In genomic region chr9:89080193-89080592, GRCh38 we compare ENCODE assay signal across 16 cellular contexts.
DNase-seq lines count a peak whose midpoint lies in the region; ATAC-seq and TF ChIP-seq lines count a peak whose summit lies in the region.
"Had no signal": no experiment of that assay in that cellular context is flagged by ENCODE, and none has a peak within 500 bp of the region (broad histone marks: within the 10 kb centered on the region; RNA-seq: fewer than 3 reads in every experiment).

No MANE protein-coding gene starts in this region.

- H3K27me3 ChIP-seq in colonic mucosa (no peaks in the 10 kb centered on the region), right atrium auricular region (no peaks in the 10 kb centered on the region), stomach (no peaks in the 10 kb centered on the region)

- 63 to 82% (median 72%) methylated on average over 3 of the region's 3 CpGs for WGBS in stomach, 5 donors

- no peak overlapping the region for H3K9ac ChIP-seq in colonic mucosa (ENCODE audit: low read depth in 2 of 2, low read length in 2 of 2)
- H3K9ac ChIP-seq: KMS-11 had no signal

- H3K9me3 ChIP-seq in colonic mucosa (no peaks in the 10 kb centered on the region), right atrium auricular region (no peaks in the 10 kb centered on the region), stomach (no peaks in the 10 kb centered on the region)
- H3K9me3 ChIP-seq: mucosa of descending colon had no signal

- H3K4me3 ChIP-seq in colonic mucosa (no peak overlapping the region), right atrium auricular region (no peak overlapping the region), stomach (no peak overlapping the region)
- H3K4me3 ChIP-seq: mucosa of descending colon had no signal

- DNase-seq in EH (ENCODE audit: low read depth) (peak; percentile 5), colonic mucosa (peak; percentile 37), right atrium auricular region (ENCODE audit: low spot score) (peak; percentile 79), stomach (peak; percentile 40), NK-92 (lab: John Stamatoyannopoulos, UW; ENCODE audit: unreplicated experiment) (no peak), cerebellar nuclear complex (lab: John Stamatoyannopoulos, UW) (no peak)
- DNase-seq: activated CD4-positive, alpha-beta memory T cell treated with anti-CD3 and anti-CD28 coated beads for 36 hours; activated naive CD8-positive, alpha-beta T cell treated with anti-CD3 and anti-CD28 coated beads, Interleukin-2, amount 10 ng/mL, durations not matched to agents 7 days and 5 days; activated T-cell treated with anti-CD3 and anti-CD28 coated beads, Interleukin-2, amount 50 U/mL, for 48 hours; NCI-H1436 treated with DMSO at 0.1 percent for 48 hours; small intestine had no signal

- TF ChIP-seq EP300 in stomach (IDR thresholded peaks at IDR 0.05): no peak

- ATAC-seq in GM19455 (IDR thresholded peaks at IDR 0.05; ENCODE audit: unreplicated experiment): no peak
- no peak for ATAC-seq in activated CD4-positive, CD25-positive, alpha-beta regulatory T cell treated with anti-CD3 and anti-CD28 coated beads, Interleukin-2, amount 50 U/mL, for 24 hours
- ATAC-seq: mucosa of descending colon; stimulated activated effector memory CD8-positive, alpha-beta T cell treated with anti-CD3 and anti-CD28 coated beads, Interleukin-12 subunit alpha, Interleukin-12 subunit beta, amount 100 ng/mL, for 72 hours had no signal

- no peak for TF ChIP-seq CTCF in colonic mucosa (IDR thresholded peaks at IDR 0.05)
- TF ChIP-seq CTCF in right atrium auricular region (IDR thresholded peaks at IDR 0.05): no peak
- no peak for TF ChIP-seq CTCF in stomach (IDR thresholded peaks at IDR 0.05)

- H3K36me3 ChIP-seq in colonic mucosa (no peaks in the 10 kb centered on the region), right atrium auricular region (no peaks in the 10 kb centered on the region), stomach (no peaks in the 10 kb centered on the region)

- H3K4me1 ChIP-seq in colonic mucosa: no peaks in the 10 kb centered on the region
- peaks cover 0 to 6% of the 10 kb centered on the region in 2 donors for H3K4me1 ChIP-seq in right atrium auricular region
- H3K4me1 ChIP-seq in stomach: no peaks in the 10 kb centered on the region

- TF ChIP-seq POLR2A in stomach (IDR thresholded peaks at IDR 0.05): no peak

- intact Hi-C loops in colonic mucosa (cut with DNase I) (no loop called here), stomach (cut with DNase I; ENCODE audit: low total_unique reads) (no loop called here)

- H3K27ac ChIP-seq in colonic mucosa (no peak overlapping the region), right atrium auricular region (peak overlapping the region in 1 of 2 donors; percentile 32), stomach (peak overlapping the region in 3 of 5 donors; percentile 36 to 63 (median 42))
- H3K27ac ChIP-seq: KMS-11 had no signal

Comparison
In these comparisons a context has a peak if more than half of its experiments do, and no peak if none do; other contexts are left out.
1. DNase-seq: peak in EH (single experiment), colonic mucosa (single experiment), right atrium auricular region (single experiment) and stomach (single experiment); none in NK-92 (single experiment) and cerebellar nuclear complex (0 of 2).